ENCODE assay signal across 16 cellular contexts in genomic region chr12:127731657-127732056, GRCh38.
DNase-seq lines count a peak whose midpoint lies in the region; ATAC-seq, FAIRE-seq and TF ChIP-seq lines count a peak whose summit lies in the region.
"Had no signal": no experiment of that assay in that cellular context is flagged by ENCODE, and none has a peak within 500 bp of the region (broad histone marks: within the 10 kb centered on the region; RNA-seq: fewer than 3 reads in every experiment).

No MANE protein-coding gene starts in this region.

- peaks cover 10% of the 10 kb centered on the region; the same call in 1 of the 2 replicates for H3K9me3 ChIP-seq in HepG2 (ENCODE audit: low read length)
- no peaks in the 10 kb centered on the region for H3K9me3 ChIP-seq in right lobe of liver
- H3K9me3 ChIP-seq: BE2C had no signal

- in situ Hi-C loops in HepG2 (cut with HindIII; ENCODE audit: extremely low pct_ligation_motif_present, low pct_unique_long_range_greater_than_20kb) = no loop called here

- TF ChIP-seq EP300 in HepG2 (IDR thresholded peaks at IDR 0.05; ENCODE audit: low read depth in 2 of 2, low read length in 2 of 2) (no peak), HepG2 (CRISPR knock-in tag; IDR thresholded peaks at IDR 0.05; ENCODE audit: borderline replicate concordance) (no peak)

- H3K27me3 Mint-ChIP-seq in nephron progenitor cell (ENCODE audit: low read depth, poor library complexity) (no peaks in the 10 kb centered on the region), chondrocyte (ENCODE audit: low read depth) (no peaks in the 10 kb centered on the region)
- H3K27me3 Mint-ChIP-seq: CD4-positive, alpha-beta memory T cell had no signal

- TF ChIP-seq CTCF in HepG2 (CRISPR knock-in tag; IDR thresholded peaks at IDR 0.05) = no peak
- no peak for TF ChIP-seq CTCF in right lobe of liver (IDR thresholded peaks at IDR 0.05)
- no peak for TF ChIP-seq CTCF in nephron progenitor cell (IDR thresholded peaks at IDR 0.05)
- TF ChIP-seq CTCF in chondrocyte (IDR thresholded peaks at IDR 0.05) = no peak

- DNase-seq in HepG2 (ENCODE audit: low spot score) = no peak
- no peak for DNase-seq in right lobe of liver
- DNase-seq in MV-4-11 (lab: John Stamatoyannopoulos, UW) = peak; percentile 78
- DNase-seq in nephron progenitor cell = no peak
- no peak for DNase-seq in chondrocyte (ENCODE audit: low spot score)
- no peak for DNase-seq in activated CD4-positive, alpha-beta T cell treated with anti-CD3 and anti-CD28 coated beads for 4 hours
- DNase-seq: BE2C; CD4-positive, alpha-beta memory T cell; DMS53; DND-41; EL; IMR-90 had no signal

- H3K4me1 Mint-ChIP-seq in nephron progenitor cell = peaks cover 11% of the 10 kb centered on the region
- no peaks in the 10 kb centered on the region for H3K4me1 Mint-ChIP-seq in chondrocyte (ENCODE audit: low read depth)
- H3K4me1 Mint-ChIP-seq: CD14-positive monocyte; CD4-positive, alpha-beta memory T cell had no signal

- H3K36me3 ChIP-seq in HepG2 (replicated peaks in 1 of 2; ENCODE audit: control insufficient read depth in 1 of 2, insufficient read depth in 2 of 2, low read length in 2 of 2) (no peaks in the 10 kb centered on the region), right lobe of liver (no peaks in the 10 kb centered on the region)
- H3K36me3 ChIP-seq: BE2C had no signal

- TF ChIP-seq POLR2A in HepG2 (IDR thresholded peaks at IDR 0.05; ENCODE audit: insufficient read depth in 1 of 2, low read depth in 2 of 2, low read length in 2 of 2) (no peak), right lobe of liver (IDR thresholded peaks at IDR 0.05) (no peak)

- 8% methylated on average over 7 of the region's 7 CpGs for WGBS in HepG2 (ENCODE audit: low lambda C conversion rate)
- 46% methylated on average over 6 of the region's 7 CpGs for WGBS in right lobe of liver (ENCODE audit: insufficient coverage, low coverage, low lambda C conversion rate, missing lambda C conversion rate)

- ATAC-seq in HepG2 (no peak), right lobe of liver (no peak)
- ATAC-seq: GM12878, HCT116, K562 had no signal

- H4K20me1 ChIP-seq in HepG2 (ENCODE audit: insufficient read depth, low read length) = no peaks in the 10 kb centered on the region

- H3K4me3 Mint-ChIP-seq in nephron progenitor cell = no peak overlapping the region
- no peak overlapping the region for H3K4me3 Mint-ChIP-seq in chondrocyte (ENCODE audit: unreplicated experiment)
- H3K4me3 Mint-ChIP-seq: CD14-positive monocyte; CD4-positive, alpha-beta memory T cell had no signal

- H3K36me3 Mint-ChIP-seq in nephron progenitor cell (ENCODE audit: low read depth) (no peaks in the 10 kb centered on the region), chondrocyte (ENCODE audit: low read depth) (peaks cover 1% of the 10 kb centered on the region)
- H3K36me3 Mint-ChIP-seq: CD14-positive monocyte; CD4-positive, alpha-beta memory T cell had no signal

- H3K27me3 ChIP-seq in HepG2 (ENCODE audit: control insufficient read depth in 1 of 2, insufficient read depth in 2 of 2, low read length in 2 of 2) = no peaks in the 10 kb centered on the region
- H3K27me3 ChIP-seq in right lobe of liver = no peaks in the 10 kb centered on the region
- H3K27me3 ChIP-seq: BE2C had no signal

- no peaks in the 10 kb centered on the region for H3K4me1 ChIP-seq in HepG2 (ENCODE audit: insufficient read depth, low read length)
- H3K4me1 ChIP-seq in right lobe of liver = no peaks in the 10 kb centered on the region
- H3K4me1 ChIP-seq: BE2C had no signal

- no peaks in the 10 kb centered on the region for H3K79me2 ChIP-seq in HepG2 (ENCODE audit: insufficient read depth, low read length)

- FAIRE-seq in HepG2 (lab: Jason Lieb, UNC) = no peak
- FAIRE-seq: GM12878, K562 had no signal

- intact Hi-C loops in HepG2 (cut with micrococcal nuclease; ENCODE audit: unreplicated experiment) (no loop called here), right lobe of liver (cut with DNase I) (no loop called here)

- H3K9ac ChIP-seq in HepG2 (ENCODE audit: insufficient read depth, low read depth, low read length) = no peak overlapping the region

- H3K4me3 ChIP-seq in HepG2 (replicated peaks in 1 of 3; ENCODE audit: insufficient read depth in 1 of 3, low read depth in 2 of 3, low read length in 3 of 3) (no peak overlapping the region), right lobe of liver (no peak overlapping the region)
- H3K4me3 ChIP-seq: GM12878, K562 had no signal

- BruUV-seq in HepG2 (replicated peaks; lab: Mats Ljungman, UMichigan) = no TSS peak

- POLR2A ChIA-PET in HepG2 (lab: Yijun Ruan, JAX) = no interaction called here

- H3K9me3 Mint-ChIP-seq in nephron progenitor cell = peaks cover 4% of the 10 kb centered on the region
- peaks cover 10% of the 10 kb centered on the region for H3K9me3 Mint-ChIP-seq in chondrocyte (ENCODE audit: low read depth)

- CTCF ChIA-PET in HepG2 (lab: Yijun Ruan, JAX; ENCODE audit: low intra/inter-chr PET ratio, low total read pairs) = no interaction called here

- no peak overlapping the region for H2AFZ ChIP-seq in HepG2 (ENCODE audit: low read length)

- H3K4me2 ChIP-seq in HepG2 (ENCODE audit: low read depth, low read length) = no peak overlapping the region

- no peak for TF ChIP-seq RAD21 in HepG2 (CRISPR knock-in tag; IDR thresholded peaks at IDR 0.05)

- H3K27ac ChIP-seq in HepG2 (ENCODE audit: extremely low read length, insufficient read depth, low read length) (no peak overlapping the region), right lobe of liver (no peak overlapping the region)

- H3K27ac Mint-ChIP-seq in nephron progenitor cell (peak overlapping the region; percentile 30), chondrocyte (ENCODE audit: unreplicated experiment) (no peak overlapping the region)
- H3K27ac Mint-ChIP-seq: CD14-positive monocyte; CD4-positive, alpha-beta memory T cell had no signal

TF ChIP-seq in HepG2, 621 proteins besides CTCF, POLR2A, EP300 and RAD21:
- peak; percentile 96 for TF ChIP-seq CREB1 (IDR thresholded peaks at IDR 0.05)
- no peak for TF ChIP-seq CREB1 (CRISPR knock-in tag; IDR thresholded peaks at IDR 0.05)
- no peak for TF ChIP-seq ZNF879 (CRISPR knock-in tag; IDR thresholded peaks at IDR 0.05)
- TF ChIP-seq ATF7 (IDR thresholded peaks at IDR 0.05) = 0 out of 2 replicates have a peak, but pooled peaks have one; percentile 14
- no peak for TF ChIP-seq ATF7 (CRISPR knock-in tag; IDR thresholded peaks at IDR 0.05)
